23 cellular contexts compared by ENCODE assay signal in genomic region chr16:8996891-8997290, GRCh38. TPM values are rescaled to one million over a fixed set of nuclear protein-coding genes. Genes with fewer than 3 reads are reported as not detected.
DNase-seq lines count a peak whose midpoint lies in the region; TF ChIP-seq lines count a peak whose summit lies in the region.
"Had no signal": no experiment of that assay in that cellular context is flagged by ENCODE, and none has a peak within 500 bp of the region (broad histone marks: within the 10 kb centered on the region; RNA-seq: fewer than 3 reads in every experiment).

No MANE protein-coding gene starts in this region.

- TF ChIP-seq POLR2A in esophagus squamous epithelium (IDR thresholded peaks at IDR 0.05) = no peak

- H3K27ac ChIP-seq in mesendoderm (ENCODE audit: low read depth, low read length) = no peak overlapping the region
- H3K27ac ChIP-seq in esophagus squamous epithelium = no peak overlapping the region
- H3K27ac ChIP-seq: esophagus muscularis mucosa, psoas muscle, WERI-Rb-1 had no signal

- H3K36me3 ChIP-seq in mesendoderm (ENCODE audit: control insufficient read depth, insufficient read depth, low read length) = no peaks in the 10 kb centered on the region
- H3K36me3 ChIP-seq in esophagus squamous epithelium = no peaks in the 10 kb centered on the region
- H3K36me3 ChIP-seq: esophagus muscularis mucosa, WERI-Rb-1 had no signal

- no peaks in the 10 kb centered on the region for H3K27me3 ChIP-seq in mesendoderm (ENCODE audit: insufficient read depth, low read length, poor library complexity)
- no peaks in the 10 kb centered on the region for H3K27me3 ChIP-seq in esophagus squamous epithelium
- H3K27me3 ChIP-seq: esophagus muscularis mucosa had no signal

- H3K56ac ChIP-seq in mesendoderm (ENCODE audit: low read length) = no peak overlapping the region

- H4K5ac ChIP-seq in mesendoderm (ENCODE audit: low read length) = no peak overlapping the region

- H2BK15ac ChIP-seq in mesendoderm (replicated peaks; ENCODE audit: low read depth) = no peak overlapping the region

- H3K23ac ChIP-seq in mesendoderm (ENCODE audit: low read length) = no peak overlapping the region

- H3K4me3 ChIP-seq in mesendoderm (ENCODE audit: low read length) (no peak overlapping the region), esophagus squamous epithelium (no peak overlapping the region)
- H3K4me3 ChIP-seq: esophagus muscularis mucosa, psoas muscle, smooth muscle cell had no signal

- no peak overlapping the region for H2AK5ac ChIP-seq in mesendoderm (ENCODE audit: low read length)

- peak; percentile 37 to 57 for DNase-seq in NCI-H524 (lab: John Stamatoyannopoulos, UW)
- DNase-seq in NCI-H524 treated with DMSO at 0.1 percent for 48 hours (lab: John Stamatoyannopoulos, UW) = no peak
- DNase-seq in NAMALWA (ENCODE audit: low spot score) = peak; percentile 70
- peak; percentile 11 for DNase-seq in amniotic epithelial cell (ENCODE audit: low read depth)
- peak; percentile 40 for DNase-seq in mesendoderm
- no peak for DNase-seq in NCI-H1930 (lab: John Stamatoyannopoulos, UW)
- DNase-seq in activated CD4-positive, CD25-positive, alpha-beta regulatory T cell treated with anti-CD3 and anti-CD28 coated beads, Interleukin-2, amount 50 U/mL, for 72 hours = no peak
- no peak for DNase-seq in esophagus squamous epithelium (lab: John Stamatoyannopoulos, UW)
- DNase-seq: activated CD4-positive, alpha-beta memory T cell treated with anti-CD3 and anti-CD28 coated beads, Interleukin-2, amount 10 ng/mL, durations not matched to agents 7 days and 5 days; activated naive CD4-positive, alpha-beta T cell treated with Interleukin-2 at 50 U/mL for 16 hours; activated T-cell treated with anti-CD3 and anti-CD28 coated beads, Interleukin-2, amount 50 U/mL, for 24 hours; C1 segment of cervical spinal cord; DMS153; effector CD4-positive, alpha-beta T cell; immature natural killer cell; NCI-H146; psoas muscle; SHP77; stimulated activated CD4-positive, alpha-beta T cell treated with anti-CD3 and anti-CD28 coated beads, Interleukin-4, amount 100 ng/mL, for 4 hours; T-helper 2 cell; WERI-Rb-1 had no signal

- no peak overlapping the region for H2BK5ac ChIP-seq in mesendoderm (ENCODE audit: low read length)

- no peak for TF ChIP-seq CTCF in esophagus squamous epithelium (IDR thresholded peaks at IDR 0.05)

- H4K8ac ChIP-seq in mesendoderm (ENCODE audit: low read depth, low read length) = no peak overlapping the region

- intact Hi-C loops in esophagus squamous epithelium (cut with DNase I) = no loop called here

- H3K4me2 ChIP-seq in mesendoderm (ENCODE audit: low read length) = no peak overlapping the region
- H3K4me2 ChIP-seq: smooth muscle cell had no signal

- H3K9me3 ChIP-seq in esophagus squamous epithelium = no peaks in the 10 kb centered on the region
- H3K9me3 ChIP-seq: esophagus muscularis mucosa, psoas muscle had no signal

- H3K4ac ChIP-seq in mesendoderm (ENCODE audit: low read depth, low read length) = no peak overlapping the region

- no peak overlapping the region for H3K18ac ChIP-seq in mesendoderm (ENCODE audit: low read length)

- no peak overlapping the region for H3K9ac ChIP-seq in mesendoderm (ENCODE audit: low read length)

- no CpG with 5 or more reads among the region's 5 CpGs for WGBS in mesendoderm (ENCODE audit: extremely low coverage, insufficient coverage, low lambda C conversion rate)
- WGBS in esophagus squamous epithelium, 2 donors = 81 to 86% methylated on average over 5 of the region's 5 CpGs

- H3K79me2 ChIP-seq in mesendoderm (ENCODE audit: control insufficient read depth, insufficient read depth, low read length) = no peaks in the 10 kb centered on the region

- no peaks in the 10 kb centered on the region for H3K4me1 ChIP-seq in mesendoderm (ENCODE audit: control insufficient read depth, low read depth, low read length)
- H3K4me1 ChIP-seq in esophagus squamous epithelium = peaks cover 0 to 10% (median 0%) of the 10 kb centered on the region in 3 donors
- H3K4me1 ChIP-seq: esophagus muscularis mucosa, psoas muscle had no signal

- H2BK120ac ChIP-seq in mesendoderm (ENCODE audit: low read depth, low read length) = no peak overlapping the region

- H3K79me1 ChIP-seq in mesendoderm (ENCODE audit: low read length) = no peaks in the 10 kb centered on the region

RNA-seq across cellular contexts. Expression of gene USP7, which starts 33.2 kb away (rescaled TPM):
- polyA plus RNA-seq in mesendoderm (2013, experiment 1 of 2) = 105 TPM
- 105 TPM for polyA plus RNA-seq in mesendoderm (2013, experiment 2 of 2)
- 100 to 1,000 TPM in 2 of 4 donors, 10 to 100 TPM in 2; 62.5 to 109 (median 89.1) TPM for total RNA-seq in esophagus squamous epithelium

Comparison
In these comparisons a context has a peak if more than half of its experiments do, and no peak if none do; other contexts are left out.
1. DNase-seq: peak in NCI-H524 (2 of 2), NAMALWA (single experiment), amniotic epithelial cell (single experiment) and mesendoderm (single experiment); none in NCI-H524 treated with DMSO at 0.1 percent for 48 hours (single experiment), NCI-H1930 (0 of 2), activated CD4-positive, CD25-positive, alpha-beta regulatory T cell treated with anti-CD3 and anti-CD28 coated beads, Interleukin-2, amount 50 U/mL, for 72 hours (single experiment) and esophagus squamous epithelium (single experiment).